10 cellular contexts compared by ENCODE assay signal in genomic region chr6:134240664-134241431, GRCh38.
DNase-seq lines count a peak whose midpoint lies in the region; ATAC-seq and TF ChIP-seq lines count a peak whose summit lies in the region.
"Had no signal": no experiment of that assay in that cellular context is flagged by ENCODE, and none has a peak within 500 bp of the region (broad histone marks: within the 10 kb centered on the region; RNA-seq: fewer than 3 reads in every experiment).

No MANE protein-coding gene starts in this region.

- peak overlapping the region; percentile 55 for H3K27ac ChIP-seq in OCI-LY3 (ENCODE audit: low read length)
- H3K27ac ChIP-seq: ovary had no signal

- peak overlapping the region; percentile 50 for H3K9ac ChIP-seq in OCI-LY3 (ENCODE audit: low read length)

- peak; percentile 63 to 67 for DNase-seq in activated T-cell treated with anti-CD3 and anti-CD28 coated beads, Interleukin-2, amount 50 U/mL, for 48 hours
- DNase-seq in left colon (peak; percentile 50 to 62), NCI-H146 (lab: John Stamatoyannopoulos, UW) (no peak), SK-N-DZ (ENCODE audit: low spot score) (no peak), DMS 273 (lab: John Stamatoyannopoulos, UW; ENCODE audit: unreplicated experiment) (no peak)
- peak; percentile 44 to 74 for DNase-seq in stimulated activated effector memory CD8-positive, alpha-beta T cell treated with anti-CD3 and anti-CD28 coated beads, Interleukin-12 subunit alpha, Interleukin-12 subunit beta, amount 100 ng/mL, for 72 hours (ENCODE audit: low spot score in 2 of 2)

- H3K4me1 Mint-ChIP-seq in stimulated activated effector memory CD8-positive, alpha-beta T cell treated with anti-CD3 and anti-CD28 coated beads, Interleukin-12 subunit alpha, Interleukin-12 subunit beta, amount 100 ng/mL, for 72 hours: peaks cover 34% of the 10 kb centered on the region

- no peaks in the 10 kb centered on the region for H4K20me1 ChIP-seq in OCI-LY3 (ENCODE audit: insufficient read depth, low read length)

- H3K36me3 ChIP-seq in OCI-LY3 (replicated peaks; ENCODE audit: low read depth, low read length): no peaks in the 10 kb centered on the region
- H3K36me3 ChIP-seq: ovary had no signal

- H3K9me3 ChIP-seq in OCI-LY3 (ENCODE audit: insufficient read depth, low read length): no peaks in the 10 kb centered on the region
- H3K9me3 ChIP-seq: ovary had no signal

- no peaks in the 10 kb centered on the region for H3K79me2 ChIP-seq in OCI-LY3 (ENCODE audit: low read length)

- peak overlapping the region; percentile 52; the same call in 1 of the 2 replicates for H2AFZ ChIP-seq in OCI-LY3 (ENCODE audit: low read depth, low read length)

- H3K27ac Mint-ChIP-seq in stimulated activated effector memory CD8-positive, alpha-beta T cell treated with anti-CD3 and anti-CD28 coated beads, Interleukin-12 subunit alpha, Interleukin-12 subunit beta, amount 100 ng/mL, for 72 hours: peak overlapping the region; percentile 84

- peak overlapping the region; percentile 33 for H3K4me3 Mint-ChIP-seq in stimulated activated effector memory CD8-positive, alpha-beta T cell treated with anti-CD3 and anti-CD28 coated beads, Interleukin-12 subunit alpha, Interleukin-12 subunit beta, amount 100 ng/mL, for 72 hours

- TF ChIP-seq CTCF in OCI-LY3 (IDR thresholded peaks at IDR 0.05; ENCODE audit: low read depth, low read length): no peak

- no peaks in the 10 kb centered on the region for H3K27me3 ChIP-seq in OCI-LY3 (ENCODE audit: low read depth, low read length)
- H3K27me3 ChIP-seq: ovary had no signal

- H3K36me3 Mint-ChIP-seq in stimulated activated effector memory CD8-positive, alpha-beta T cell treated with anti-CD3 and anti-CD28 coated beads, Interleukin-12 subunit alpha, Interleukin-12 subunit beta, amount 100 ng/mL, for 72 hours: peaks cover 6% of the 10 kb centered on the region

- peaks cover 56% of the 10 kb centered on the region for H3K4me1 ChIP-seq in OCI-LY3 (ENCODE audit: low read length)

- H3K4me3 ChIP-seq in OCI-LY3 (ENCODE audit: low read length): no peak overlapping the region
- H3K4me3 ChIP-seq: ovary had no signal

- ATAC-seq in left colon (no peak), GM18870 (IDR thresholded peaks at IDR 0.05; ENCODE audit: unreplicated experiment) (no peak)
- peak; percentile 86 for ATAC-seq in stimulated activated effector memory CD8-positive, alpha-beta T cell treated with anti-CD3 and anti-CD28 coated beads, Interleukin-12 subunit alpha, Interleukin-12 subunit beta, amount 100 ng/mL, for 72 hours
- ATAC-seq: HCT116 had no signal

- H3K9me3 Mint-ChIP-seq in stimulated activated effector memory CD8-positive, alpha-beta T cell treated with anti-CD3 and anti-CD28 coated beads, Interleukin-12 subunit alpha, Interleukin-12 subunit beta, amount 100 ng/mL, for 72 hours: peaks cover 7% of the 10 kb centered on the region

- H3K4me2 ChIP-seq in OCI-LY3 (ENCODE audit: low read length): peak overlapping the region; percentile 50

- intact Hi-C loops in left colon (cut with DNase I, micrococcal nuclease): no loop called here

Comparison
In these comparisons a context has a peak if more than half of its experiments do, and no peak if none do; other contexts are left out.
1. DNase-seq: peak in activated T-cell treated with anti-CD3 and anti-CD28 coated beads, Interleukin-2, amount 50 U/mL, for 48 hours (2 of 2), left colon (2 of 2) and stimulated activated effector memory CD8-positive, alpha-beta T cell treated with anti-CD3 and anti-CD28 coated beads, Interleukin-12 subunit alpha, Interleukin-12 subunit beta, amount 100 ng/mL, for 72 hours (2 of 2); none in NCI-H146 (single experiment), SK-N-DZ (single experiment) and DMS 273 (single experiment).